In the genomic region with DNA sequence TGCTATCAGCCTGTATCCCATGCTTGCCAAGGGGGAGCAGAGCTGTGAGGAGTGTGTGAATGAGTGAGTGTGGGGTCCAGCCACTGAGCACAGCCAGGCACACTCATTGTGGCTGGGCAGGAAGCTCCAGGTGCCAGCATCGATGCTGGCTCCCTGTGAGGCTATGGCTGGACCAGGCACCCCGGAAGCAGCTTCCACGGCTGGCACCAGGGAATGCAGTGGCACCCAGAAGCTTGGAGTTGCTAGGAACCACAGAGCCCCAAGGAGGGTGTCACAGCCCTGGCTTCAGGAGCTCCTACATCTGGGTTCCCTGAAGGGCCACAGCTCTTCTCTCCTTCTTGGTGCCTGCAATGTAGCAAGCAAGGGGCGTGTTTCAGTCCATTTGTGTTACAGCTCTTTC, we compare ENCODE assay signal across 5 cellular contexts.
"Had no signal": no experiment of that assay in that cellular context is flagged by ENCODE, and none has a peak within 500 bp of the region (broad histone marks: within the 10 kb centered on the region; RNA-seq: fewer than 3 reads in every experiment).

No MANE protein-coding gene starts in this region.

- H3K4me3 ChIP-seq: K562 had no signal

- H3K27ac ChIP-seq: HL-60 had no signal

- DNase-seq: IMR-90, KG1 had no signal

- ATAC-seq: HepG2, K562 had no signal
